26 cellular contexts compared by ENCODE assay signal in the genomic region with DNA sequence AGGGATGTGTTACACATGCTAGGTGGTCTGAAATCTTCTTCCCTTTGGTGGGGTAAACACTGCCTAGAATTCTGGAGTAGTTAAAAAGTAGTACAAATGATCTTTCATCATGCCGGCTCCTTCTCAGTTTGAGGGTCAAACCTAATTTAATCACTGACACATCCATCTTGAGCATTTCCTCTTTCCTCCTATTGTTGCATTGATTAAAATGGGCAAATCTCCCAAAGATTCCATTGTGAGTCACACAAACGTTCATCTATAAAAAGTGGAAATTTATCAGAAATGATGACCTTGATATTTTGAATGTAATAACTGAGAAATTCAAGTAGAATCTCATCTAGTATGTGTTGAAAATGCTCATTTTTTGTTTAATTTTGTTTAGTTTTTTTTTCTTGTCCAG.
DNase-seq lines count a peak whose midpoint lies in the region; ATAC-seq, FAIRE-seq and TF ChIP-seq lines count a peak whose summit lies in the region.
"Had no signal": no experiment of that assay in that cellular context is flagged by ENCODE, and none has a peak within 500 bp of the region (broad histone marks: within the 10 kb centered on the region; RNA-seq: fewer than 3 reads in every experiment).

No MANE protein-coding gene starts in this region.

- POLR2A ChIA-PET in HepG2 (lab: Yijun Ruan, JAX), result no interaction called here

- H3K4me3 ChIP-seq in fibroblast of pulmonary artery (replicated peaks; ENCODE audit: low read depth, low read length) (no peak overlapping the region), HepG2 (replicated peaks in 1 of 3; ENCODE audit: insufficient read depth in 1 of 3, low read depth in 2 of 3, low read length in 3 of 3) (no peak overlapping the region), esophagus muscularis mucosa (no peak overlapping the region)
- H3K4me3 ChIP-seq: BLaER1, GM12878 had no signal

- H3K36me3 ChIP-seq in HepG2 (replicated peaks in 1 of 2; ENCODE audit: control insufficient read depth in 1 of 2, insufficient read depth in 2 of 2, low read length in 2 of 2) (no peaks in the 10 kb centered on the region), esophagus muscularis mucosa (no peaks in the 10 kb centered on the region)
- H3K36me3 ChIP-seq: BE2C, BLaER1 had no signal

- TF ChIP-seq CTCF in fibroblast of pulmonary artery (IDR thresholded peaks at IDR 0.05; ENCODE audit: low read length, missing control alignments), result no peak
- no peak for TF ChIP-seq CTCF in HepG2 (CRISPR knock-in tag; IDR thresholded peaks at IDR 0.05)
- no peak for TF ChIP-seq CTCF in esophagus muscularis mucosa (IDR thresholded peaks at IDR 0.05)

- H3K4me1 ChIP-seq in HepG2 (ENCODE audit: insufficient read depth, low read length) (no peaks in the 10 kb centered on the region), esophagus muscularis mucosa (no peaks in the 10 kb centered on the region)
- H3K4me1 ChIP-seq: BE2C, BLaER1 had no signal

- H3K27me3 ChIP-seq in HepG2 (ENCODE audit: control insufficient read depth in 1 of 2, insufficient read depth in 2 of 2, low read length in 2 of 2) (no peaks in the 10 kb centered on the region; a peak in 1 of 5 replicates), esophagus muscularis mucosa (no peaks in the 10 kb centered on the region)
- H3K27me3 ChIP-seq: BE2C, BLaER1 had no signal

- TF ChIP-seq EP300 in HepG2 (IDR thresholded peaks at IDR 0.05; ENCODE audit: low read depth in 2 of 2, low read length in 2 of 2) (no peak), HepG2 (CRISPR knock-in tag; IDR thresholded peaks at IDR 0.05; ENCODE audit: borderline replicate concordance) (no peak), esophagus muscularis mucosa (IDR thresholded peaks at IDR 0.05) (no peak)

- in situ Hi-C loops in HepG2 (cut with HindIII; ENCODE audit: extremely low pct_ligation_motif_present, low pct_unique_long_range_greater_than_20kb), result no loop called here

- TF ChIP-seq POLR2A in HepG2 (IDR thresholded peaks at IDR 0.05; ENCODE audit: insufficient read depth in 1 of 2, low read depth in 2 of 2, low read length in 2 of 2) (no peak), esophagus muscularis mucosa (IDR thresholded peaks at IDR 0.05; ENCODE audit: low read depth) (no peak)

- no TSS peak for BruUV-seq in HepG2 (replicated peaks; lab: Mats Ljungman, UMichigan)

- no peak overlapping the region for H3K4me2 ChIP-seq in HepG2 (ENCODE audit: low read depth, low read length)
- H3K4me2 ChIP-seq: BLaER1 had no signal

- no peak for ATAC-seq in HepG2
- ATAC-seq: GM12878 had no signal

- H3K79me2 ChIP-seq in HepG2 (ENCODE audit: insufficient read depth, low read length), result no peaks in the 10 kb centered on the region

- intact Hi-C loops in HepG2 (cut with micrococcal nuclease; ENCODE audit: unreplicated experiment), result no loop called here
- intact Hi-C loops in esophagus muscularis mucosa (cut with DNase I), result no loop called here

- 4% methylated on average over 2 of the region's 2 CpGs for WGBS in HepG2 (ENCODE audit: low lambda C conversion rate)
- 52% methylated on average over 2 of the region's 2 CpGs for WGBS in esophagus muscularis mucosa

- H4K20me1 ChIP-seq in HepG2 (ENCODE audit: insufficient read depth, low read length), result no peaks in the 10 kb centered on the region
- H4K20me1 ChIP-seq: BLaER1 had no signal

- no peak overlapping the region for H2AFZ ChIP-seq in HepG2 (ENCODE audit: low read length)

- FAIRE-seq in HepG2 (lab: Jason Lieb, UNC), result no peak
- FAIRE-seq: A204.1, GM12892, GM18507 had no signal

- no peak overlapping the region for H3K9ac ChIP-seq in HepG2 (ENCODE audit: insufficient read depth, low read depth, low read length)
- H3K9ac ChIP-seq: BLaER1 had no signal

- H3K9me3 ChIP-seq in HepG2 (ENCODE audit: low read length) (peaks cover 91% of the 10 kb centered on the region), esophagus muscularis mucosa (no peaks in the 10 kb centered on the region)
- H3K9me3 ChIP-seq: BLaER1 had no signal

- H3K27ac ChIP-seq in HepG2 (ENCODE audit: extremely low read length, insufficient read depth, low read length), result no peak overlapping the region
- H3K27ac ChIP-seq in esophagus muscularis mucosa (replicated peaks in 1 of 4), result no peak overlapping the region
- H3K27ac ChIP-seq: BLaER1 had no signal

- CTCF ChIA-PET in HepG2 (lab: Yijun Ruan, JAX; ENCODE audit: low intra/inter-chr PET ratio, low total read pairs), result no interaction called here

- DNase-seq in dermis blood vessel endothelial cell (peak; percentile 86), fibroblast of pulmonary artery (ENCODE audit: low read depth) (peak; percentile 3), lung microvascular endothelial cell (ENCODE audit: low read depth in 2 of 2) (peak; percentile 5 to 44), NCI-H128 (lab: John Stamatoyannopoulos, UW; ENCODE audit: unreplicated experiment) (no peak), HepG2 (ENCODE audit: low spot score) (no peak), putamen (ENCODE audit: low spot score) (no peak), esophagus muscularis mucosa (ENCODE audit: extremely low spot score) (no peak)
- DNase-seq: 8988T; ACHN; BE2C; CD4-positive, alpha-beta memory T cell; CD4-positive, CD25-positive, alpha-beta regulatory T cell; CD8-positive, alpha-beta memory T cell; COR-L47; DMS 273 treated with DMSO at 0.1 percent for 48 hours; DMS153; DMS53; DMS79; DND-41; EL; GDM1 had no signal

- TF ChIP-seq RAD21 in HepG2 (CRISPR knock-in tag; IDR thresholded peaks at IDR 0.05), result no peak

TF ChIP-seq in HepG2, 621 proteins besides CTCF, POLR2A, EP300 and RAD21:
- TF ChIP-seq, protein P1, sequence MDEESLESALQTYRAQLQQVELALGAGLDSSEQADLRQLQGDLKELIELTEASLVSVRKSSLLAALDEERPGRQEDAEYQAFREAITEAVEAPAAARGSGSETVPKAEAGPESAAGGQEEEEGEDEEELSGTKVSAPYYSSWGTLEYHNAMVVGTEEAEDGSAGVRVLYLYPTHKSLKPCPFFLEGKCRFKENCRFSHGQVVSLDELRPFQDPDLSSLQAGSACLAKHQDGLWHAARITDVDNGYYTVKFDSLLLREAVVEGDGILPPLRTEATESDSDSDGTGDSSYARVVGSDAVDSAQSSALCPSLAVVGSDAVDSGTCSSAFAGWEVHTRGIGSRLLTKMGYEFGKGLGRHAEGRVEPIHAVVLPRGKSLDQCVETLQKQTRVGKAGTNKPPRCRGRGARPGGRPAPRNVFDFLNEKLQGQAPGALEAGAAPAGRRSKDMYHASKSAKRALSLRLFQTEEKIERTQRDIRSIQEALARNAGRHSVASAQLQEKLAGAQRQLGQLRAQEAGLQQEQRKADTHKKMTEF (CRISPR knock-in tag; IDR thresholded peaks at IDR 0.05), result no peak
- no peak for TF ChIP-seq SNAI1 (CRISPR knock-in tag; IDR thresholded peaks at IDR 0.05; ENCODE audit: borderline replicate concordance)
- TF ChIP-seq, protein P2, sequence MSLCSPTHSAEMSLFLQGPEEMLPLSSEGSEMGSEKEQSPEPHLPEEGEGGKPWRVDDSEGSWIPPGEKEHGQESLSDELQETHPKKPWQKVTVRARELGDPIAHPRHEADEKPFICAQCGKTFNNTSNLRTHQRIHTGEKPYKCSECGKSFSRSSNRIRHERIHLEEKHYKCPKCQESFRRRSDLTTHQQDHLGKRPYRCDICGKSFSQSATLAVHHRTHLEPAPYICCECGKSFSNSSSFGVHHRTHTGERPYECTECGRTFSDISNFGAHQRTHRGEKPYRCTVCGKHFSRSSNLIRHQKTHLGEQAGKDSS (CRISPR knock-in tag; IDR thresholded peaks at IDR 0.05; ENCODE audit: borderline replicate concordance, low read depth), result no peak
- TF ChIP-seq THAP11 (CRISPR knock-in tag; IDR thresholded peaks at IDR 0.05), result no peak

Comparison
In these comparisons a context has a peak if more than half of its experiments do, and no peak if none do; other contexts are left out.
1. DNase-seq: peak in dermis blood vessel endothelial cell (single experiment), fibroblast of pulmonary artery (single experiment) and lung microvascular endothelial cell (2 of 2); none in NCI-H128 (single experiment), HepG2 (single experiment), putamen (single experiment) and esophagus muscularis mucosa (single experiment).